In the genomic region with DNA sequence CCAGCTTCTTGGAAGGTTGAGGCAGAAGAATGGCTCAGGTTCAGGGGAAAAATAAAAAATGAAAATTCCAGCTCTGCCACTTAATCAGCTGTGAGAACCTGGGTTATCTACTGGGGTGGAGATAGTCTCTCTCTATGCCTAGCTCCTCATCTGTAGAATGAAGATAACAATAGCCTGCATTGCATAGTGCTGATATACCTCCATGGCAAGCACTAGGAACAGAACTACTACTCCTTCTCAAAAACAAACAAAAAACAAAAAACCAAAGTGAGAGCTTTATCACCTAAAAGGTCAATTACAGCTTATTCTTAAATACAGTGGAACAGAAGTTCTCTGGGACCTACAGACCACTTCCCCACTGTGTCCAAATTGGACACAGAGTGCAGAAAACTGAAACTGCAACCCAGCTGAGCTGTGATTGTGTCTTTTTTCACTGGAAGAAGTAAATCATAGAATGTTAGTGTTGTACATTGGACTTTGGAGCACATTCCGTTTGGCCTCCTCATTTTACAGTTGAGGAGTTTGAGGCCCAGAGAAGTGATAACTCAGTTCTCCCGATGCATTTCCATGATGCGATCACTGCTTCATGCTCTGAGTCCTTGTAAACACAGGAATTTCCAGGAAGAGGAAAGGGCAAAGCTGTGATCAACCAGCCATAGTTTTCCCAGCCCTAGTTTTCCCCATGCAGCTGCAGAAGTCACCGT, we compare ENCODE assay signal across 1 cellular context.
TF ChIP-seq lines count a peak whose summit lies in the region.

No MANE protein-coding gene starts in this region.

TF ChIP-seq in K562, 482 proteins besides CTCF, POLR2A, EP300 and RAD21 (continued from another document and continues in another):
- TF ChIP-seq, protein P1, sequence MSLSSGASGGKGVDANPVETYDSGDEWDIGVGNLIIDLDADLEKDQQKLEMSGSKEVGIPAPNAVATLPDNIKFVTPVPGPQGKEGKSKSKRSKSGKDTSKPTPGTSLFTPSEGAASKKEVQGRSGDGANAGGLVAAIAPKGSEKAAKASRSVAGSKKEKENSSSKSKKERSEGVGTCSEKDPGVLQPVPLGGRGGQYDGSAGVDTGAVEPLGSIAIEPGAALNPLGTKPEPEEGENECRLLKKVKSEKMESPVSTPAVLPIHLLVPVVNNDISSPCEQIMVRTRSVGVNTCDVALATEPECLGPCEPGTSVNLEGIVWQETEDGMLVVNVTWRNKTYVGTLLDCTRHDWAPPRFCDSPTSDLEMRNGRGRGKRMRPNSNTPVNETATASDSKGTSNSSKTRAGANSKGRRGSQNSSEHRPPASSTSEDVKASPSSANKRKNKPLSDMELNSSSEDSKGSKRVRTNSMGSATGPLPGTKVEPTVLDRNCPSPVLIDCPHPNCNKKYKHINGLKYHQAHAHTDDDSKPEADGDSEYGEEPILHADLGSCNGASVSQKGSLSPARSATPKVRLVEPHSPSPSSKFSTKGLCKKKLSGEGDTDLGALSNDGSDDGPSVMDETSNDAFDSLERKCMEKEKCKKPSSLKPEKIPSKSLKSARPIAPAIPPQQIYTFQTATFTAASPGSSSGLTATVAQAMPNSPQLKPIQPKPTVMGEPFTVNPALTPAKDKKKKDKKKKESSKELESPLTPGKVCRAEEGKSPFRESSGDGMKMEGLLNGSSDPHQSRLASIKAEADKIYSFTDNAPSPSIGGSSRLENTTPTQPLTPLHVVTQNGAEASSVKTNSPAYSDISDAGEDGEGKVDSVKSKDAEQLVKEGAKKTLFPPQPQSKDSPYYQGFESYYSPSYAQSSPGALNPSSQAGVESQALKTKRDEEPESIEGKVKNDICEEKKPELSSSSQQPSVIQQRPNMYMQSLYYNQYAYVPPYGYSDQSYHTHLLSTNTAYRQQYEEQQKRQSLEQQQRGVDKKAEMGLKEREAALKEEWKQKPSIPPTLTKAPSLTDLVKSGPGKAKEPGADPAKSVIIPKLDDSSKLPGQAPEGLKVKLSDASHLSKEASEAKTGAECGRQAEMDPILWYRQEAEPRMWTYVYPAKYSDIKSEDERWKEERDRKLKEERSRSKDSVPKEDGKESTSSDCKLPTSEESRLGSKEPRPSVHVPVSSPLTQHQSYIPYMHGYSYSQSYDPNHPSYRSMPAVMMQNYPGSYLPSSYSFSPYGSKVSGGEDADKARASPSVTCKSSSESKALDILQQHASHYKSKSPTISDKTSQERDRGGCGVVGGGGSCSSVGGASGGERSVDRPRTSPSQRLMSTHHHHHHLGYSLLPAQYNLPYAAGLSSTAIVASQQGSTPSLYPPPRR (CRISPR knock-in tag; IDR thresholded peaks at IDR 0.05; ENCODE audit: borderline replicate concordance) = no peak
- TF ChIP-seq, protein P2, sequence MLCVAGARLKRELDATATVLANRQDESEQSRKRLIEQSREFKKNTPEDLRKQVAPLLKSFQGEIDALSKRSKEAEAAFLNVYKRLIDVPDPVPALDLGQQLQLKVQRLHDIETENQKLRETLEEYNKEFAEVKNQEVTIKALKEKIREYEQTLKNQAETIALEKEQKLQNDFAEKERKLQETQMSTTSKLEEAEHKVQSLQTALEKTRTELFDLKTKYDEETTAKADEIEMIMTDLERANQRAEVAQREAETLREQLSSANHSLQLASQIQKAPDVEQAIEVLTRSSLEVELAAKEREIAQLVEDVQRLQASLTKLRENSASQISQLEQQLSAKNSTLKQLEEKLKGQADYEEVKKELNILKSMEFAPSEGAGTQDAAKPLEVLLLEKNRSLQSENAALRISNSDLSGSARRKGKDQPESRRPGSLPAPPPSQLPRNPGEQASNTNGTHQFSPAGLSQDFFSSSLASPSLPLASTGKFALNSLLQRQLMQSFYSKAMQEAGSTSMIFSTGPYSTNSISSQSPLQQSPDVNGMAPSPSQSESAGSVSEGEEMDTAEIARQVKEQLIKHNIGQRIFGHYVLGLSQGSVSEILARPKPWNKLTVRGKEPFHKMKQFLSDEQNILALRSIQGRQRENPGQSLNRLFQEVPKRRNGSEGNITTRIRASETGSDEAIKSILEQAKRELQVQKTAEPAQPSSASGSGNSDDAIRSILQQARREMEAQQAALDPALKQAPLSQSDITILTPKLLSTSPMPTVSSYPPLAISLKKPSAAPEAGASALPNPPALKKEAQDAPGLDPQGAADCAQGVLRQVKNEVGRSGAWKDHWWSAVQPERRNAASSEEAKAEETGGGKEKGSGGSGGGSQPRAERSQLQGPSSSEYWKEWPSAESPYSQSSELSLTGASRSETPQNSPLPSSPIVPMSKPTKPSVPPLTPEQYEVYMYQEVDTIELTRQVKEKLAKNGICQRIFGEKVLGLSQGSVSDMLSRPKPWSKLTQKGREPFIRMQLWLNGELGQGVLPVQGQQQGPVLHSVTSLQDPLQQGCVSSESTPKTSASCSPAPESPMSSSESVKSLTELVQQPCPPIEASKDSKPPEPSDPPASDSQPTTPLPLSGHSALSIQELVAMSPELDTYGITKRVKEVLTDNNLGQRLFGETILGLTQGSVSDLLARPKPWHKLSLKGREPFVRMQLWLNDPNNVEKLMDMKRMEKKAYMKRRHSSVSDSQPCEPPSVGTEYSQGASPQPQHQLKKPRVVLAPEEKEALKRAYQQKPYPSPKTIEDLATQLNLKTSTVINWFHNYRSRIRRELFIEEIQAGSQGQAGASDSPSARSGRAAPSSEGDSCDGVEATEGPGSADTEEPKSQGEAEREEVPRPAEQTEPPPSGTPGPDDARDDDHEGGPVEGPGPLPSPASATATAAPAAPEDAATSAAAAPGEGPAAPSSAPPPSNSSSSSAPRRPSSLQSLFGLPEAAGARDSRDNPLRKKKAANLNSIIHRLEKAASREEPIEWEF (CRISPR knock-in tag; IDR thresholded peaks at IDR 0.05) = no peak
- TF ChIP-seq ZNF589 (CRISPR knock-in tag; IDR thresholded peaks at IDR 0.05; ENCODE audit: low read depth) (peak; percentile 87), PRMT5 (CRISPR knock-in tag; IDR thresholded peaks at IDR 0.05) (no peak), PPARD (CRISPR knock-in tag; IDR thresholded peaks at IDR 0.05) (no peak), ZNF583 (CRISPR knock-in tag; IDR thresholded peaks at IDR 0.05) (no peak), ELF2 (CRISPR knock-in tag; IDR thresholded peaks at IDR 0.05) (no peak), U2AF1 (optimal IDR thresholded peaks at IDR 0.05; ENCODE audit: low read depth, low read length) (no peak), SETDB1 (IDR thresholded peaks at IDR 0.05; ENCODE audit: low read length) (no peak), NUFIP1 (IDR thresholded peaks at IDR 0.05; ENCODE audit: partially characterized antibody) (no peak), CEBPG (CRISPR knock-in tag; IDR thresholded peaks at IDR 0.05) (no peak), CEBPG (tag; conservative IDR thresholded peaks at IDR 0.05 in 1 of 2, IDR thresholded peaks at IDR 0.05 in 1 of 2) (no peak), ZNF431 (CRISPR knock-in tag; IDR thresholded peaks at IDR 0.05) (no peak), TAL1 (IDR thresholded peaks at IDR 0.05) (peak; percentile 96), MCM2 (IDR thresholded peaks at IDR 0.05; ENCODE audit: low read depth) (no peak), ZKSCAN1 (IDR thresholded peaks at IDR 0.05; ENCODE audit: low read depth, low read length) (no peak), NR3C1 (CRISPR knock-in tag; IDR thresholded peaks at IDR 0.05) (no peak), HNRNPL (IDR thresholded peaks at IDR 0.05; ENCODE audit: low read depth, low read length) (no peak), MCM3 (IDR thresholded peaks at IDR 0.05) (no peak), RBM39 (optimal IDR thresholded peaks at IDR 0.05; ENCODE audit: low read depth, low read length) (no peak), TSC22D4 (tag; IDR thresholded peaks at IDR 0.05) (no peak), ZNF584 (CRISPR knock-in tag; IDR thresholded peaks at IDR 0.05; ENCODE audit: low read depth) (no peak), TGIF2 (CRISPR knock-in tag; IDR thresholded peaks at IDR 0.05) (no peak), ZNF699 (CRISPR knock-in tag; IDR thresholded peaks at IDR 0.05; ENCODE audit: insufficient replicate concordance) (no peak), NFE2 (IDR thresholded peaks at IDR 0.05; ENCODE audit: low read depth) (no peak), CBX5 (IDR thresholded peaks at IDR 0.05; ENCODE audit: borderline replicate concordance, low read depth) (no peak), NFIC (IDR thresholded peaks at IDR 0.05) (peak; percentile 80)
- TF ChIP-seq, protein P3, sequence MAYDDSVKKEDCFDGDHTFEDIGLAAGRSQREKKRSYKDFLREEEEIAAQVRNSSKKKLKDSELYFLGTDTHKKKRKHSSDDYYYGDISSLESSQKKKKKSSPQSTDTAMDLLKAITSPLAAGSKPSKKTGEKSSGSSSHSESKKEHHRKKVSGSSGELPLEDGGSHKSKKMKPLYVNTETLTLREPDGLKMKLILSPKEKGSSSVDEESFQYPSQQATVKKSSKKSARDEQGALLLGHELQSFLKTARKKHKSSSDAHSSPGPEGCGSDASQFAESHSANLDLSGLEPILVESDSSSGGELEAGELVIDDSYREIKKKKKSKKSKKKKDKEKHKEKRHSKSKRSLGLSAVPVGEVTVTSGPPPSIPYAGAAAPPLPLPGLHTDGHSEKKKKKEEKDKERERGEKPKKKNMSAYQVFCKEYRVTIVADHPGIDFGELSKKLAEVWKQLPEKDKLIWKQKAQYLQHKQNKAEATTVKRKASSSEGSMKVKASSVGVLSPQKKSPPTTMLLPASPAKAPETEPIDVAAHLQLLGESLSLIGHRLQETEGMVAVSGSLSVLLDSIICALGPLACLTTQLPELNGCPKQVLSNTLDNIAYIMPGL (CRISPR knock-in tag; IDR thresholded peaks at IDR 0.05) = no peak
- TF ChIP-seq, protein P4, sequence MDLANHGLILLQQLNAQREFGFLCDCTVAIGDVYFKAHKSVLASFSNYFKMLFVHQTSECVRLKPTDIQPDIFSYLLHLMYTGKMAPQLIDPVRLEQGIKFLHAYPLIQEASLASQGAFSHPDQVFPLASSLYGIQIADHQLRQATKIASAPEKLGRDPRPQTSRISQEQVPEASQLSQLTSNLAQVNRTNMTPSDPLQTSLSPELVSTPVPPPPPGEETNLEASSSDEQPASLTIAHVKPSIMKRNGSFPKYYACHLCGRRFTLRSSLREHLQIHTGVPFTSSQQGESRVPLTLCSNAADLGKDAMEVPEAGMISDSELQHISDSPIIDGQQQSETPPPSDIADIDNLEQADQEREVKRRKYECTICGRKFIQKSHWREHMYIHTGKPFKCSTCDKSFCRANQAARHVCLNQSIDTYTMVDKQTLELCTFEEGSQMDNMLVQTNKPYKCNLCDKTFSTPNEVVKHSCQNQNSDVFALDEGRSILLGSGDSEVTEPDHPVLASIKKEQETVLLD (IDR thresholded peaks at IDR 0.05) = no peak
- TF ChIP-seq, protein P5, sequence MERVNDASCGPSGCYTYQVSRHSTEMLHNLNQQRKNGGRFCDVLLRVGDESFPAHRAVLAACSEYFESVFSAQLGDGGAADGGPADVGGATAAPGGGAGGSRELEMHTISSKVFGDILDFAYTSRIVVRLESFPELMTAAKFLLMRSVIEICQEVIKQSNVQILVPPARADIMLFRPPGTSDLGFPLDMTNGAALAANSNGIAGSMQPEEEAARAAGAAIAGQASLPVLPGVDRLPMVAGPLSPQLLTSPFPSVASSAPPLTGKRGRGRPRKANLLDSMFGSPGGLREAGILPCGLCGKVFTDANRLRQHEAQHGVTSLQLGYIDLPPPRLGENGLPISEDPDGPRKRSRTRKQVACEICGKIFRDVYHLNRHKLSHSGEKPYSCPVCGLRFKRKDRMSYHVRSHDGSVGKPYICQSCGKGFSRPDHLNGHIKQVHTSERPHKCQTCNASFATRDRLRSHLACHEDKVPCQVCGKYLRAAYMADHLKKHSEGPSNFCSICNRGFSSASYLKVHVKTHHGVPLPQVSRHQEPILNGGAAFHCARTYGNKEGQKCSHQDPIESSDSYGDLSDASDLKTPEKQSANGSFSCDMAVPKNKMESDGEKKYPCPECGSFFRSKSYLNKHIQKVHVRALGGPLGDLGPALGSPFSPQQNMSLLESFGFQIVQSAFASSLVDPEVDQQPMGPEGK (CRISPR knock-in tag; IDR thresholded peaks at IDR 0.05; ENCODE audit: borderline replicate concordance) = no peak
- TF ChIP-seq, protein P6, sequence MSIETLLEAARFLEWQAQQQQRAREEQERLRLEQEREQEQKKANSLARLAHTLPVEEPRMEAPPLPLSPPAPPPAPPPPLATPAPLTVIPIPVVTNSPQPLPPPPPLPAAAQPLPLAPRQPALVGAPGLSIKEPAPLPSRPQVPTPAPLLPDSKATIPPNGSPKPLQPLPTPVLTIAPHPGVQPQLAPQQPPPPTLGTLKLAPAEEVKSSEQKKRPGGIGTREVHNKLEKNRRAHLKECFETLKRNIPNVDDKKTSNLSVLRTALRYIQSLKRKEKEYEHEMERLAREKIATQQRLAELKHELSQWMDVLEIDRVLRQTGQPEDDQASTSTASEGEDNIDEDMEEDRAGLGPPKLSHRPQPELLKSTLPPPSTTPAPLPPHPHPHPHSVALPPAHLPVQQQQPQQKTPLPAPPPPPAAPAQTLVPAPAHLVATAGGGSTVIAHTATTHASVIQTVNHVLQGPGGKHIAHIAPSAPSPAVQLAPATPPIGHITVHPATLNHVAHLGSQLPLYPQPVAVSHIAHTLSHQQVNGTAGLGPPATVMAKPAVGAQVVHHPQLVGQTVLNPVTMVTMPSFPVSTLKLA (conservative IDR thresholded peaks at IDR 0.05) = peak in 1 of 2 experiments; percentile 41; a peak in 1 of 4 replicates
- TF ChIP-seq, protein P7, sequence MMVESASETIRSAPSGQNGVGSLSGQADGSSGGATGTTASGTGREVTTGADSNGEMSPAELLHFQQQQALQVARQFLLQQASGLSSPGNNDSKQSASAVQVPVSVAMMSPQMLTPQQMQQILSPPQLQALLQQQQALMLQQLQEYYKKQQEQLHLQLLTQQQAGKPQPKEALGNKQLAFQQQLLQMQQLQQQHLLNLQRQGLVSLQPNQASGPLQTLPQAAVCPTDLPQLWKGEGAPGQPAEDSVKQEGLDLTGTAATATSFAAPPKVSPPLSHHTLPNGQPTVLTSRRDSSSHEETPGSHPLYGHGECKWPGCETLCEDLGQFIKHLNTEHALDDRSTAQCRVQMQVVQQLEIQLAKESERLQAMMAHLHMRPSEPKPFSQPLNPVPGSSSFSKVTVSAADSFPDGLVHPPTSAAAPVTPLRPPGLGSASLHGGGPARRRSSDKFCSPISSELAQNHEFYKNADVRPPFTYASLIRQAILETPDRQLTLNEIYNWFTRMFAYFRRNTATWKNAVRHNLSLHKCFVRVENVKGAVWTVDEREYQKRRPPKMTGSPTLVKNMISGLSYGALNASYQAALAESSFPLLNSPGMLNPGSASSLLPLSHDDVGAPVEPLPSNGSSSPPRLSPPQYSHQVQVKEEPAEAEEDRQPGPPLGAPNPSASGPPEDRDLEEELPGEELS (CRISPR knock-in tag; IDR thresholded peaks at IDR 0.05; ENCODE audit: borderline replicate concordance) = no peak
- TF ChIP-seq, protein P8, sequence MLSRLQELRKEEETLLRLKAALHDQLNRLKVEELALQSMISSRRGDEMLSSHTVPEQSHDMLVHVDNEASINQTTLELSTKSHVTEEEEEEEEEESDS (CRISPR knock-in tag; IDR thresholded peaks at IDR 0.05) = no peak
